23 cellular contexts compared by ENCODE assay signal in genomic region chr2:226399006-226399405, GRCh38.
DNase-seq lines count a peak whose midpoint lies in the region; ATAC-seq, FAIRE-seq and TF ChIP-seq lines count a peak whose summit lies in the region.
"Had no signal": no experiment of that assay in that cellular context is flagged by ENCODE, and none has a peak within 500 bp of the region (broad histone marks: within the 10 kb centered on the region; RNA-seq: fewer than 3 reads in every experiment).

No MANE protein-coding gene starts in this region.

- no peak overlapping the region for H2AFZ ChIP-seq in GM23248
- H2AFZ ChIP-seq: GM23338 had no signal

- H3K27me3 ChIP-seq in GM23248 (replicated peaks; ENCODE audit: insufficient read depth) (no peaks in the 10 kb centered on the region), esophagus squamous epithelium (no peaks in the 10 kb centered on the region)
- H3K27me3 ChIP-seq: BLaER1 had no signal

- TF ChIP-seq POLR2A in A549 (IDR thresholded peaks at IDR 0.05; ENCODE audit: low read length) (no peak), esophagus squamous epithelium (IDR thresholded peaks at IDR 0.05) (no peak)

- CTCF ChIA-PET in A549 (lab: Yijun Ruan, JAX) = interaction anchor here (0.9 to 1.0 kb wide), 2 partner anchors 254 to 403 kb away, joined by 3 read pairs; no protein-coding TSS in a partner anchor

- TF ChIP-seq EP300 in A549 (IDR thresholded peaks at IDR 0.05) = no peak

- H3K9ac ChIP-seq in GM23248 = no peak overlapping the region
- H3K9ac ChIP-seq: BLaER1 had no signal

- H3K36me3 ChIP-seq in GM23248 (ENCODE audit: low read depth) = no peaks in the 10 kb centered on the region
- H3K36me3 ChIP-seq in esophagus squamous epithelium = no peaks in the 10 kb centered on the region
- H3K36me3 ChIP-seq: BLaER1 had no signal

- H3K79me2 ChIP-seq in GM23248 (ENCODE audit: insufficient read depth) = no peaks in the 10 kb centered on the region

- DNase-seq in A549 (ENCODE audit: low read depth in 1 of 2, low spot score in 1 of 2) = no peak
- peak; percentile 13 for DNase-seq in GM23248
- peak; percentile 17 for DNase-seq in astrocyte of the hippocampus (ENCODE audit: low read depth, low spot score)
- peak; percentile 18 for DNase-seq in kidney tubule cell (ENCODE audit: low spot score)
- DNase-seq in NCI-H1092 (lab: John Stamatoyannopoulos, UW) = no peak
- DNase-seq in HCEC 1CT = no peak
- no peak for DNase-seq in esophagus squamous epithelium (lab: John Stamatoyannopoulos, UW)
- DNase-seq: ACHN; Caco-2; CD4-positive, CD25-positive, alpha-beta regulatory T cell; CD8-positive, alpha-beta T cell; DMS153; DND-41; H9; HFFc6 had no signal

- H3K27ac ChIP-seq in A549 = peak overlapping the region in 1 of 2 experiments; percentile 47; a peak in 2 of 6 replicates
- no peak overlapping the region for H3K27ac ChIP-seq in GM23248
- H3K27ac ChIP-seq in esophagus squamous epithelium = no peak overlapping the region
- H3K27ac ChIP-seq: 22Rv1, BLaER1, C4-2B had no signal

- TF ChIP-seq CTCF in A549 (IDR thresholded peaks at IDR 0.05) (no peak), esophagus squamous epithelium (IDR thresholded peaks at IDR 0.05) (no peak)

- H3K9me3 ChIP-seq in A549 (peaks cover 20% of the 10 kb centered on the region), GM23248 (ENCODE audit: low read depth) (no peaks in the 10 kb centered on the region), esophagus squamous epithelium (no peaks in the 10 kb centered on the region)
- H3K9me3 ChIP-seq: BLaER1, Caco-2 had no signal

- intact Hi-C loops in esophagus squamous epithelium (cut with DNase I) = no loop called here

- H3K4me3 ChIP-seq in A549 (no peak overlapping the region), GM23248 (no peak overlapping the region), esophagus squamous epithelium (no peak overlapping the region)
- H3K4me3 ChIP-seq: BLaER1, GM23338 had no signal

- ATAC-seq in A549 = no peak
- ATAC-seq in activated CD4-positive, CD25-positive, alpha-beta regulatory T cell treated with anti-CD3 and anti-CD28 coated beads, Interleukin-2, amount 50 U/mL, for 24 hours = no peak
- ATAC-seq: CD8-positive, alpha-beta T cell; GM23338 had no signal

- H3K9me2 ChIP-seq in GM23248 (ENCODE audit: insufficient read depth) = no peaks in the 10 kb centered on the region

- H3F3A ChIP-seq in GM23248 (ENCODE audit: insufficient read depth) = no peaks in the 10 kb centered on the region

- H3K4me2 ChIP-seq in A549 = no peak overlapping the region
- H3K4me2 ChIP-seq in GM23248 (ENCODE audit: unreplicated experiment) = no peak overlapping the region
- H3K4me2 ChIP-seq: BLaER1, GM23338 had no signal

- FAIRE-seq in A549 (lab: Jason Lieb, UNC) = no peak
- FAIRE-seq: A204.1, G401.6, GM12892 had no signal

- H3K4me1 ChIP-seq in A549 (peaks cover 12% of the 10 kb centered on the region), GM23248 (ENCODE audit: insufficient read depth) (peaks cover 3% of the 10 kb centered on the region; the same call in 1 of the 2 replicates), esophagus squamous epithelium (no peaks in the 10 kb centered on the region)
- H3K4me1 ChIP-seq: BLaER1, Caco-2 had no signal

- in situ Hi-C loops in GM23248 (cut with MboI) = no loop called here

- H4K20me1 ChIP-seq in GM23248 (ENCODE audit: insufficient read depth) = no peaks in the 10 kb centered on the region
- H4K20me1 ChIP-seq: BLaER1 had no signal

- POLR2A ChIA-PET in A549 (lab: Yijun Ruan, JAX) = no interaction called here

- no peak for TF ChIP-seq RAD21 in A549 (conservative IDR thresholded peaks at IDR 0.05 in 1 of 2, IDR thresholded peaks at IDR 0.05 in 1 of 2)

- 82% methylated on average over 1 of the region's 1 CpG for WGBS in A549 (ENCODE audit: missing lambda C conversion rate)
- 25 to 47% methylated on average over 1 of the region's 1 CpG for WGBS in GM23248 (ENCODE audit: low coverage in 1 of 2, low lambda C conversion rate in 2 of 2, missing lambda C conversion rate in 2 of 2), 2 experiments
- WGBS in esophagus squamous epithelium, 2 donors = 75 to 90% methylated on average over 1 of the region's 1 CpG

TF ChIP-seq in A549, 52 proteins besides CTCF, POLR2A, EP300 and RAD21:
- no peak for TF ChIP-seq HEYL (CRISPR knock-in tag; IDR thresholded peaks at IDR 0.05)
- TF ChIP-seq FOSL2 (IDR thresholded peaks at IDR 0.05) = no peak
- 0 out of 2 replicates have a peak, but pooled peaks have one; percentile 14 for TF ChIP-seq FOSL2 (CRISPR knock-in tag; IDR thresholded peaks at IDR 0.05)
TF ChIP-seq in A549: peak in this region for 1.

Comparison
In these comparisons a context has a peak if more than half of its experiments do, and no peak if none do; other contexts are left out.
1. DNase-seq: peak in GM23248 (single experiment), astrocyte of the hippocampus (single experiment) and kidney tubule cell (single experiment); none in A549 (0 of 2), NCI-H1092 (single experiment), HCEC 1CT (single experiment) and esophagus squamous epithelium (single experiment).